Comparison of ENCODE assay signal across 1 cellular context in the genomic region with DNA sequence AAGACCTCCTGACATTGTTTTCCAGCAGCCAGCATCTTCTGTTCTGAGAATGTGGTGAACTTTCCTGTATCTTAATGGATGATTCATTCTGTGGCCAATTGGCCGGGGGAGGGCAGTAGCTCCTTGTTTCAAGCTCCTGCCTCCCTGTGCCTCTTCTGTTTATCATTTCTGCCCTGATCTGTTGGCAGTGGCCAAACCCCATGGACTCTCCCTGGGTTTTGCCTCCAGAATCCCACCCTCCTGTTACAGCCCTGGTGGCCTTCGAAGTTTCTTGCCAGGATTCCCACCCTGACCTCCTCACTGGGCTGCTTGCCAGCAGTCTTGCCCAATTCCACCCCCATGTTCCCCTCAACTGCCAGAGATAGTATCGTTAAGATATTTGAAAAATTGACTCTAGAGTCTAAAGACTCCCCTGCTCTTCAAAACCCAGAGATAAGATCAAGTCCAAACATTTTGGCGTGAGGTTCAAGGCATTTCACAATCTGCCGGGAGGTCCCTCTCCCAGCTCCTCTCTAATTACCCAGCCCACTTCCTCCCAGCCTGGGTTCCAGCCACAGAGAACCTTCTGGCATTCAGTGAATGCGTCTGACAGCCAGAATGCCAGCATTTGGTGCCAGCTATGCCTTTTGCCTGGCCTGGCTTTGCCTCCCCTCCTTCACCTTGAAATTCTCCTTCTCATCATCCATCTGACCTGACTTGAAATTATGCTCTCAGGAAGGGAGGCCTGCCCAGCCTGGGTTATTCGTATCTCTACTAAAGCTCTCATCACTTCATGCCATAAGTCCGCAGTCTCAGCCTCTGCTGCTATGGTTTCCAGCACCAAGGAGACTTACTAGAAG.
TF ChIP-seq lines count a peak whose summit lies in the region.

No MANE protein-coding gene starts in this region.

TF ChIP-seq in K562, 482 proteins besides CTCF, POLR2A, EP300 and RAD21 (continued from another document and continues in another):
- TF ChIP-seq, protein P1, sequence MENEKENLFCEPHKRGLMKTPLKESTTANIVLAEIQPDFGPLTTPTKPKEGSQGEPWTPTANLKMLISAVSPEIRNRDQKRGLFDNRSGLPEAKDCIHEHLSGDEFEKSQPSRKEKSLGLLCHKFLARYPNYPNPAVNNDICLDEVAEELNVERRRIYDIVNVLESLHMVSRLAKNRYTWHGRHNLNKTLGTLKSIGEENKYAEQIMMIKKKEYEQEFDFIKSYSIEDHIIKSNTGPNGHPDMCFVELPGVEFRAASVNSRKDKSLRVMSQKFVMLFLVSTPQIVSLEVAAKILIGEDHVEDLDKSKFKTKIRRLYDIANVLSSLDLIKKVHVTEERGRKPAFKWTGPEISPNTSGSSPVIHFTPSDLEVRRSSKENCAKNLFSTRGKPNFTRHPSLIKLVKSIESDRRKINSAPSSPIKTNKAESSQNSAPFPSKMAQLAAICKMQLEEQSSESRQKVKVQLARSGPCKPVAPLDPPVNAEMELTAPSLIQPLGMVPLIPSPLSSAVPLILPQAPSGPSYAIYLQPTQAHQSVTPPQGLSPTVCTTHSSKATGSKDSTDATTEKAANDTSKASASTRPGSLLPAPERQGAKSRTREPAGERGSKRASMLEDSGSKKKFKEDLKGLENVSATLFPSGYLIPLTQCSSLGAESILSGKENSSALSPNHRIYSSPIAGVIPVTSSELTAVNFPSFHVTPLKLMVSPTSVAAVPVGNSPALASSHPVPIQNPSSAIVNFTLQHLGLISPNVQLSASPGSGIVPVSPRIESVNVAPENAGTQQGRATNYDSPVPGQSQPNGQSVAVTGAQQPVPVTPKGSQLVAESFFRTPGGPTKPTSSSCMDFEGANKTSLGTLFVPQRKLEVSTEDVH (IDR thresholded peaks at IDR 0.05; ENCODE audit: low read depth, partially characterized antibody), result no peak
- TF ChIP-seq CHD2 (IDR thresholded peaks at IDR 0.05; ENCODE audit: low read depth, low read length) (no peak), L3MBTL2 (IDR thresholded peaks at IDR 0.05) (peak; percentile 35; the same call in 1 of the 2 replicates), SIN3B (IDR thresholded peaks at IDR 0.05; ENCODE audit: low read depth) (no peak), LARP7 (IDR thresholded peaks at IDR 0.05) (no peak), ZNF174 (CRISPR knock-in tag; IDR thresholded peaks at IDR 0.05) (no peak), ZNF431 (CRISPR knock-in tag; IDR thresholded peaks at IDR 0.05) (no peak), TGIF2 (CRISPR knock-in tag; IDR thresholded peaks at IDR 0.05) (no peak), ZNF224 (CRISPR knock-in tag; IDR thresholded peaks at IDR 0.05) (no peak), BDP1 (IDR thresholded peaks at IDR 0.05; ENCODE audit: insufficient read depth, insufficient read length) (no peak), RCOR1 (IDR thresholded peaks at IDR 0.05; ENCODE audit: borderline replicate concordance in 1 of 2, low read depth in 2 of 2, low read length in 2 of 2) (peak in 1 of 2 experiments; percentile 65; a peak in 1 of 4 replicates), BRCA1 (IDR thresholded peaks at IDR 0.05) (no peak), BRCA1 (CRISPR knock-in tag; IDR thresholded peaks at IDR 0.05) (no peak), ZNF764 (CRISPR knock-in tag; IDR thresholded peaks at IDR 0.05; ENCODE audit: low read depth) (no peak), HDAC8 (tag; IDR thresholded peaks at IDR 0.05) (no peak), ZNF785 (CRISPR knock-in tag; IDR thresholded peaks at IDR 0.05) (no peak), CTBP1 (IDR thresholded peaks at IDR 0.05; ENCODE audit: borderline replicate concordance) (peak; percentile 81), MBD2 (IDR thresholded peaks at IDR 0.05; ENCODE audit: borderline replicate concordance, low read depth) (no peak), ZSCAN32 (CRISPR knock-in tag; IDR thresholded peaks at IDR 0.05) (no peak), MEIS2 (IDR thresholded peaks at IDR 0.05; ENCODE audit: partially characterized antibody) (no peak), CBX1 (IDR thresholded peaks at IDR 0.05; ENCODE audit: low read depth) (0 out of 2 replicates have a peak, but pooled peaks have one; percentile 33), OTX1 (CRISPR knock-in tag; IDR thresholded peaks at IDR 0.05) (no peak), ZNF133 (CRISPR knock-in tag; IDR thresholded peaks at IDR 0.05) (no peak), TSC22D4 (tag; IDR thresholded peaks at IDR 0.05) (no peak), TCF3 (CRISPR knock-in tag; IDR thresholded peaks at IDR 0.05) (no peak), DACH1 (IDR thresholded peaks at IDR 0.05; ENCODE audit: partially characterized antibody) (no peak), XRCC5 (IDR thresholded peaks at IDR 0.05; ENCODE audit: low read depth, low read length) (no peak)
- TF ChIP-seq, protein P2, sequence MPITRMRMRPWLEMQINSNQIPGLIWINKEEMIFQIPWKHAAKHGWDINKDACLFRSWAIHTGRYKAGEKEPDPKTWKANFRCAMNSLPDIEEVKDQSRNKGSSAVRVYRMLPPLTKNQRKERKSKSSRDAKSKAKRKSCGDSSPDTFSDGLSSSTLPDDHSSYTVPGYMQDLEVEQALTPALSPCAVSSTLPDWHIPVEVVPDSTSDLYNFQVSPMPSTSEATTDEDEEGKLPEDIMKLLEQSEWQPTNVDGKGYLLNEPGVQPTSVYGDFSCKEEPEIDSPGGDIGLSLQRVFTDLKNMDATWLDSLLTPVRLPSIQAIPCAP (CRISPR knock-in tag; IDR thresholded peaks at IDR 0.05; ENCODE audit: borderline replicate concordance), result no peak
- TF ChIP-seq, protein P3, sequence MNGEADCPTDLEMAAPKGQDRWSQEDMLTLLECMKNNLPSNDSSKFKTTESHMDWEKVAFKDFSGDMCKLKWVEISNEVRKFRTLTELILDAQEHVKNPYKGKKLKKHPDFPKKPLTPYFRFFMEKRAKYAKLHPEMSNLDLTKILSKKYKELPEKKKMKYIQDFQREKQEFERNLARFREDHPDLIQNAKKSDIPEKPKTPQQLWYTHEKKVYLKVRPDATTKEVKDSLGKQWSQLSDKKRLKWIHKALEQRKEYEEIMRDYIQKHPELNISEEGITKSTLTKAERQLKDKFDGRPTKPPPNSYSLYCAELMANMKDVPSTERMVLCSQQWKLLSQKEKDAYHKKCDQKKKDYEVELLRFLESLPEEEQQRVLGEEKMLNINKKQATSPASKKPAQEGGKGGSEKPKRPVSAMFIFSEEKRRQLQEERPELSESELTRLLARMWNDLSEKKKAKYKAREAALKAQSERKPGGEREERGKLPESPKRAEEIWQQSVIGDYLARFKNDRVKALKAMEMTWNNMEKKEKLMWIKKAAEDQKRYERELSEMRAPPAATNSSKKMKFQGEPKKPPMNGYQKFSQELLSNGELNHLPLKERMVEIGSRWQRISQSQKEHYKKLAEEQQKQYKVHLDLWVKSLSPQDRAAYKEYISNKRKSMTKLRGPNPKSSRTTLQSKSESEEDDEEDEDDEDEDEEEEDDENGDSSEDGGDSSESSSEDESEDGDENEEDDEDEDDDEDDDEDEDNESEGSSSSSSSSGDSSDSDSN (IDR thresholded peaks at IDR 0.05; ENCODE audit: borderline replicate concordance in 1 of 2, low read depth in 2 of 2, low read length in 2 of 2), result no peak
- TF ChIP-seq, protein P4, sequence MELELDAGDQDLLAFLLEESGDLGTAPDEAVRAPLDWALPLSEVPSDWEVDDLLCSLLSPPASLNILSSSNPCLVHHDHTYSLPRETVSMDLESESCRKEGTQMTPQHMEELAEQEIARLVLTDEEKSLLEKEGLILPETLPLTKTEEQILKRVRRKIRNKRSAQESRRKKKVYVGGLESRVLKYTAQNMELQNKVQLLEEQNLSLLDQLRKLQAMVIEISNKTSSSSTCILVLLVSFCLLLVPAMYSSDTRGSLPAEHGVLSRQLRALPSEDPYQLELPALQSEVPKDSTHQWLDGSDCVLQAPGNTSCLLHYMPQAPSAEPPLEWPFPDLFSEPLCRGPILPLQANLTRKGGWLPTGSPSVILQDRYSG (tag; conservative IDR thresholded peaks at IDR 0.05; ENCODE audit: low read depth), result no peak
- TF ChIP-seq, protein P5, sequence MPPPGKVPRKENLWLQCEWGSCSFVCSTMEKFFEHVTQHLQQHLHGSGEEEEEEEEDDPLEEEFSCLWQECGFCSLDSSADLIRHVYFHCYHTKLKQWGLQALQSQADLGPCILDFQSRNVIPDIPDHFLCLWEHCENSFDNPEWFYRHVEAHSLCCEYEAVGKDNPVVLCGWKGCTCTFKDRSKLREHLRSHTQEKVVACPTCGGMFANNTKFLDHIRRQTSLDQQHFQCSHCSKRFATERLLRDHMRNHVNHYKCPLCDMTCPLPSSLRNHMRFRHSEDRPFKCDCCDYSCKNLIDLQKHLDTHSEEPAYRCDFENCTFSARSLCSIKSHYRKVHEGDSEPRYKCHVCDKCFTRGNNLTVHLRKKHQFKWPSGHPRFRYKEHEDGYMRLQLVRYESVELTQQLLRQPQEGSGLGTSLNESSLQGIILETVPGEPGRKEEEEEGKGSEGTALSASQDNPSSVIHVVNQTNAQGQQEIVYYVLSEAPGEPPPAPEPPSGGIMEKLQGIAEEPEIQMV (tag; conservative IDR thresholded peaks at IDR 0.05; ENCODE audit: low read depth), result no peak
- TF ChIP-seq, protein P6, sequence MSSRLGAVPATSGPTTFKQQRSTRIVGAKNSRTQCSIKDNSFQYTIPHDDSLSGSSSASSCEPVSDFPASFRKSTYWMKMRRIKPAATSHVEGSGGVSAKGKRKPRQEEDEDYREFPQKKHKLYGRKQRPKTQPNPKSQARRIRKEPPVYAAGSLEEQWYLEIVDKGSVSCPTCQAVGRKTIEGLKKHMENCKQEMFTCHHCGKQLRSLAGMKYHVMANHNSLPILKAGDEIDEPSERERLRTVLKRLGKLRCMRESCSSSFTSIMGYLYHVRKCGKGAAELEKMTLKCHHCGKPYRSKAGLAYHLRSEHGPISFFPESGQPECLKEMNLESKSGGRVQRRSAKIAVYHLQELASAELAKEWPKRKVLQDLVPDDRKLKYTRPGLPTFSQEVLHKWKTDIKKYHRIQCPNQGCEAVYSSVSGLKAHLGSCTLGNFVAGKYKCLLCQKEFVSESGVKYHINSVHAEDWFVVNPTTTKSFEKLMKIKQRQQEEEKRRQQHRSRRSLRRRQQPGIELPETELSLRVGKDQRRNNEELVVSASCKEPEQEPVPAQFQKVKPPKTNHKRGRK (tag; IDR thresholded peaks at IDR 0.05), result no peak
- TF ChIP-seq, protein P7, sequence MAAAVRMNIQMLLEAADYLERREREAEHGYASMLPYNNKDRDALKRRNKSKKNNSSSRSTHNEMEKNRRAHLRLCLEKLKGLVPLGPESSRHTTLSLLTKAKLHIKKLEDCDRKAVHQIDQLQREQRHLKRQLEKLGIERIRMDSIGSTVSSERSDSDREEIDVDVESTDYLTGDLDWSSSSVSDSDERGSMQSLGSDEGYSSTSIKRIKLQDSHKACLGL (CRISPR knock-in tag; IDR thresholded peaks at IDR 0.05; ENCODE audit: borderline replicate concordance, poor library complexity, severe bottlenecking), result no peak
- TF ChIP-seq, protein P8, sequence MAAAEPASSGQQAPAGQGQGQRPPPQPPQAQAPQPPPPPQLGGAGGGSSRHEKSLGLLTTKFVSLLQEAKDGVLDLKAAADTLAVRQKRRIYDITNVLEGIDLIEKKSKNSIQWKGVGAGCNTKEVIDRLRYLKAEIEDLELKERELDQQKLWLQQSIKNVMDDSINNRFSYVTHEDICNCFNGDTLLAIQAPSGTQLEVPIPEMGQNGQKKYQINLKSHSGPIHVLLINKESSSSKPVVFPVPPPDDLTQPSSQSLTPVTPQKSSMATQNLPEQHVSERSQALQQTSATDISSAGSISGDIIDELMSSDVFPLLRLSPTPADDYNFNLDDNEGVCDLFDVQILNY (CRISPR knock-in tag; IDR thresholded peaks at IDR 0.05), result no peak
- TF ChIP-seq, protein P9, sequence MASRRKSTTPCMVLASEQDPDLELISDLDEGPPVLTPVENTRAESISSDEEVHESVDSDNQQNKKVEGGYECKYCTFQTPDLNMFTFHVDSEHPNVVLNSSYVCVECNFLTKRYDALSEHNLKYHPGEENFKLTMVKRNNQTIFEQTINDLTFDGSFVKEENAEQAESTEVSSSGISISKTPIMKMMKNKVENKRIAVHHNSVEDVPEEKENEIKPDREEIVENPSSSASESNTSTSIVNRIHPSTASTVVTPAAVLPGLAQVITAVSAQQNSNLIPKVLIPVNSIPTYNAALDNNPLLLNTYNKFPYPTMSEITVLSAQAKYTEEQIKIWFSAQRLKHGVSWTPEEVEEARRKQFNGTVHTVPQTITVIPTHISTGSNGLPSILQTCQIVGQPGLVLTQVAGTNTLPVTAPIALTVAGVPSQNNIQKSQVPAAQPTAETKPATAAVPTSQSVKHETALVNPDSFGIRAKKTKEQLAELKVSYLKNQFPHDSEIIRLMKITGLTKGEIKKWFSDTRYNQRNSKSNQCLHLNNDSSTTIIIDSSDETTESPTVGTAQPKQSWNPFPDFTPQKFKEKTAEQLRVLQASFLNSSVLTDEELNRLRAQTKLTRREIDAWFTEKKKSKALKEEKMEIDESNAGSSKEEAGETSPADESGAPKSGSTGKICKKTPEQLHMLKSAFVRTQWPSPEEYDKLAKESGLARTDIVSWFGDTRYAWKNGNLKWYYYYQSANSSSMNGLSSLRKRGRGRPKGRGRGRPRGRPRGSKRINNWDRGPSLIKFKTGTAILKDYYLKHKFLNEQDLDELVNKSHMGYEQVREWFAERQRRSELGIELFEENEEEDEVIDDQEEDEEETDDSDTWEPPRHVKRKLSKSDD (conservative IDR thresholded peaks at IDR 0.05; ENCODE audit: low read length), result no peak
- TF ChIP-seq, protein P10, sequence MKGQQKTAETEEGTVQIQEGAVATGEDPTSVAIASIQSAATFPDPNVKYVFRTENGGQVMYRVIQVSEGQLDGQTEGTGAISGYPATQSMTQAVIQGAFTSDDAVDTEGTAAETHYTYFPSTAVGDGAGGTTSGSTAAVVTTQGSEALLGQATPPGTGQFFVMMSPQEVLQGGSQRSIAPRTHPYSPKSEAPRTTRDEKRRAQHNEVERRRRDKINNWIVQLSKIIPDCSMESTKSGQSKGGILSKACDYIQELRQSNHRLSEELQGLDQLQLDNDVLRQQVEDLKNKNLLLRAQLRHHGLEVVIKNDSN (CRISPR knock-in tag; IDR thresholded peaks at IDR 0.05), result no peak
- TF ChIP-seq, protein P11, sequence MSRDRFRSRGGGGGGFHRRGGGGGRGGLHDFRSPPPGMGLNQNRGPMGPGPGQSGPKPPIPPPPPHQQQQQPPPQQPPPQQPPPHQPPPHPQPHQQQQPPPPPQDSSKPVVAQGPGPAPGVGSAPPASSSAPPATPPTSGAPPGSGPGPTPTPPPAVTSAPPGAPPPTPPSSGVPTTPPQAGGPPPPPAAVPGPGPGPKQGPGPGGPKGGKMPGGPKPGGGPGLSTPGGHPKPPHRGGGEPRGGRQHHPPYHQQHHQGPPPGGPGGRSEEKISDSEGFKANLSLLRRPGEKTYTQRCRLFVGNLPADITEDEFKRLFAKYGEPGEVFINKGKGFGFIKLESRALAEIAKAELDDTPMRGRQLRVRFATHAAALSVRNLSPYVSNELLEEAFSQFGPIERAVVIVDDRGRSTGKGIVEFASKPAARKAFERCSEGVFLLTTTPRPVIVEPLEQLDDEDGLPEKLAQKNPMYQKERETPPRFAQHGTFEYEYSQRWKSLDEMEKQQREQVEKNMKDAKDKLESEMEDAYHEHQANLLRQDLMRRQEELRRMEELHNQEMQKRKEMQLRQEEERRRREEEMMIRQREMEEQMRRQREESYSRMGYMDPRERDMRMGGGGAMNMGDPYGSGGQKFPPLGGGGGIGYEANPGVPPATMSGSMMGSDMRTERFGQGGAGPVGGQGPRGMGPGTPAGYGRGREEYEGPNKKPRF (IDR thresholded peaks at IDR 0.05; ENCODE audit: low read depth, low read length), result no peak
- TF ChIP-seq, protein P12, sequence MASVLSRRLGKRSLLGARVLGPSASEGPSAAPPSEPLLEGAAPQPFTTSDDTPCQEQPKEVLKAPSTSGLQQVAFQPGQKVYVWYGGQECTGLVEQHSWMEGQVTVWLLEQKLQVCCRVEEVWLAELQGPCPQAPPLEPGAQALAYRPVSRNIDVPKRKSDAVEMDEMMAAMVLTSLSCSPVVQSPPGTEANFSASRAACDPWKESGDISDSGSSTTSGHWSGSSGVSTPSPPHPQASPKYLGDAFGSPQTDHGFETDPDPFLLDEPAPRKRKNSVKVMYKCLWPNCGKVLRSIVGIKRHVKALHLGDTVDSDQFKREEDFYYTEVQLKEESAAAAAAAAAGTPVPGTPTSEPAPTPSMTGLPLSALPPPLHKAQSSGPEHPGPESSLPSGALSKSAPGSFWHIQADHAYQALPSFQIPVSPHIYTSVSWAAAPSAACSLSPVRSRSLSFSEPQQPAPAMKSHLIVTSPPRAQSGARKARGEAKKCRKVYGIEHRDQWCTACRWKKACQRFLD (CRISPR knock-in tag; IDR thresholded peaks at IDR 0.05), result no peak
